In the genomic region with DNA sequence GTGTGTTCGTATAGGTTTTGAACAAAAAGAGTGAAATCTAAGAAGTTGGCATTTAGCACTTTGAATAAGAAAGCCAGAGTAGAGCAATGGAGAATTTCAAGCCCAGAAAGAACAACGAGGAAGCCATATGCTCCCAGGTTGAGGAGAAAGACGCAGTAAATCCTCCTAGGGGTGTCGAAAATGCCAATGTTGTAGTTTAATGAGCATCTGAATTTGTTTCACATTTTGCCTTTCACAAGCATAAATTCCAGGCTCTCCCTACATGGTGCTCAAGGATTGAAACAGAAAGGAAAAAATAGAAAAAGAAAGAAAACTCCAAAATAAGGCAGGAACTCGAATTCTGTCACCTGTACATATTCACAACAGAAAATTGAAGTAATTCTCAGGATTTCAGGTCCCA, we compare ENCODE assay signal across 1 cellular context.
TF ChIP-seq lines count a peak whose summit lies in the region.

No MANE protein-coding gene starts in this region.

TF ChIP-seq in GM23338, 12 proteins besides CTCF, POLR2A, EP300 and RAD21 (continued from another document):
- TF ChIP-seq, protein P1, sequence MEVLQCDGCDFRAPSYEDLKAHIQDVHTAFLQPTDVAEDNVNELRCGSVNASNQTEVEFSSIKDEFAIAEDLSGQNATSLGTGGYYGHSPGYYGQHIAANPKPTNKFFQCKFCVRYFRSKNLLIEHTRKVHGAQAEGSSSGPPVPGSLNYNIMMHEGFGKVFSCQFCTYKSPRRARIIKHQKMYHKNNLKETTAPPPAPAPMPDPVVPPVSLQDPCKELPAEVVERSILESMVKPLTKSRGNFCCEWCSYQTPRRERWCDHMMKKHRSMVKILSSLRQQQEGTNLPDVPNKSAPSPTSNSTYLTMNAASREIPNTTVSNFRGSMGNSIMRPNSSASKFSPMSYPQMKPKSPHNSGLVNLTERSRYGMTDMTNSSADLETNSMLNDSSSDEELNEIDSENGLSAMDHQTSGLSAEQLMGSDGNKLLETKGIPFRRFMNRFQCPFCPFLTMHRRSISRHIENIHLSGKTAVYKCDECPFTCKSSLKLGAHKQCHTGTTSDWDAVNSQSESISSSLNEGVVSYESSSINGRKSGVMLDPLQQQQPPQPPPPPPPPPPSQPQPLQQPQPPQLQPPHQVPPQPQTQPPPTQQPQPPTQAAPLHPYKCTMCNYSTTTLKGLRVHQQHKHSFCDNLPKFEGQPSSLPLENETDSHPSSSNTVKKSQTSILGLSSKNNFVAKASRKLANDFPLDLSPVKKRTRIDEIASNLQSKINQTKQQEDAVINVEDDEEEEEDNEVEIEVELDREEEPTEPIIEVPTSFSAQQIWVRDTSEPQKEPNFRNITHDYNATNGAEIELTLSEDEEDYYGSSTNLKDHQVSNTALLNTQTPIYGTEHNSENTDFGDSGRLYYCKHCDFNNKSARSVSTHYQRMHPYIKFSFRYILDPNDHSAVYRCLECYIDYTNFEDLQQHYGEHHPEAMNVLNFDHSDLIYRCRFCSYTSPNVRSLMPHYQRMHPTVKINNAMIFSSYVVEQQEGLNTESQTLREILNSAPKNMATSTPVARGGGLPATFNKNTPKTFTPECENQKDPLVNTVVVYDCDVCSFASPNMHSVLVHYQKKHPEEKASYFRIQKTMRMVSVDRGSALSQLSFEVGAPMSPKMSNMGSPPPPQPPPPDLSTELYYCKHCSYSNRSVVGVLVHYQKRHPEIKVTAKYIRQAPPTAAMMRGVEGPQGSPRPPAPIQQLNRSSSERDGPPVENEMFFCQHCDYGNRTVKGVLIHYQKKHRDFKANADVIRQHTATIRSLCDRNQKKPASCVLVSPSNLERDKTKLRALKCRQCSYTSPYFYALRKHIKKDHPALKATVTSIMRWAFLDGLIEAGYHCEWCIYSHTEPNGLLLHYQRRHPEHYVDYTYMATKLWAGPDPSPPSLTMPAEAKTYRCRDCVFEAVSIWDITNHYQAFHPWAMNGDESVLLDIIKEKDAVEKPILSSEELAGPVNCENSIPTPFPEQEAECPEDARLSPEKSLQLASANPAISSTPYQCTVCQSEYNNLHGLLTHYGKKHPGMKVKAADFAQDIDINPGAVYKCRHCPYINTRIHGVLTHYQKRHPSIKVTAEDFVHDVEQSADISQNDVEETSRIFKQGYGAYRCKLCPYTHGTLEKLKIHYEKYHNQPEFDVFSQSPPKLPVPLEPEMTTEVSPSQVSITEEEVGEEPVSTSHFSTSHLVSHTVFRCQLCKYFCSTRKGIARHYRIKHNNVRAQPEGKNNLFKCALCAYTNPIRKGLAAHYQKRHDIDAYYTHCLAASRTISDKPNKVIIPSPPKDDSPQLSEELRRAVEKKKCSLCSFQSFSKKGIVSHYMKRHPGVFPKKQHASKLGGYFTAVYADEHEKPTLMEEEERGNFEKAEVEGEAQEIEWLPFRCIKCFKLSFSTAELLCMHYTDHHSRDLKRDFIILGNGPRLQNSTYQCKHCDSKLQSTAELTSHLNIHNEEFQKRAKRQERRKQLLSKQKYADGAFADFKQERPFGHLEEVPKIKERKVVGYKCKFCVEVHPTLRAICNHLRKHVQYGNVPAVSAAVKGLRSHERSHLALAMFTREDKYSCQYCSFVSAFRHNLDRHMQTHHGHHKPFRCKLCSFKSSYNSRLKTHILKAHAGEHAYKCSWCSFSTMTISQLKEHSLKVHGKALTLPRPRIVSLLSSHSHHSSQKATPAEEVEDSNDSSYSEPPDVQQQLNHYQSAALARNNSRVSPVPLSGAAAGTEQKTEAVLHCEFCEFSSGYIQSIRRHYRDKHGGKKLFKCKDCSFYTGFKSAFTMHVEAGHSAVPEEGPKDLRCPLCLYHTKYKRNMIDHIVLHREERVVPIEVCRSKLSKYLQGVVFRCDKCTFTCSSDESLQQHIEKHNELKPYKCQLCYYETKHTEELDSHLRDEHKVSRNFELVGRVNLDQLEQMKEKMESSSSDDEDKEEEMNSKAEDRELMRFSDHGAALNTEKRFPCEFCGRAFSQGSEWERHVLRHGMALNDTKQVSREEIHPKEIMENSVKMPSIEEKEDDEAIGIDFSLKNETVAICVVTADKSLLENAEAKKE (CRISPR knock-in tag; IDR thresholded peaks at IDR 0.05): no peak
TF ChIP-seq in GM23338: peak in this region for 0.
